ENCODE assay signal across 22 cellular contexts in genomic region chr1:57620589-57620988, GRCh38.
A peak's percentile ranks its signal among the peaks of the same experiment; 100 is the strongest.
DNase-seq lines count a peak whose midpoint lies in the region; ATAC-seq and TF ChIP-seq lines count a peak whose summit lies in the region.
"Had no signal": no experiment of that assay in that cellular context is flagged by ENCODE, and none has a peak within 500 bp of the region (broad histone marks: within the 10 kb centered on the region; RNA-seq: fewer than 3 reads in every experiment).

No MANE protein-coding gene starts in this region.

- peaks cover 0 to 3% (median 0%) of the 10 kb centered on the region in 4 donors for H3K4me1 Mint-ChIP-seq in CD4-positive, alpha-beta memory T cell
- H3K4me1 Mint-ChIP-seq: stimulated activated naive B cell treated with anti-CD40 and anti-IgM and Interleukin-4, amounts not matched to agents 10 μg/mL and 1 μg/mL and 100 μg/mL, for 72 hours had no signal

- H3K27ac ChIP-seq in PC-9, result no peak overlapping the region
- H3K27ac ChIP-seq in CD4-positive, alpha-beta memory T cell (ENCODE audit: low read depth, low read length), result no peak overlapping the region
- H3K27ac ChIP-seq: left lung, Peyer's patch, SJSA1 had no signal

- H3K4me3 Mint-ChIP-seq in CD4-positive, alpha-beta memory T cell, result no peak overlapping the region
- H3K4me3 Mint-ChIP-seq: activated naive CD4-positive, alpha-beta T cell treated with anti-CD3 and anti-CD28 coated beads for 36 hours; activated T-cell treated with anti-CD3 and anti-CD28 coated beads, Interleukin-2, amount 50 U/mL, for 72 hours; mesothelial cell of epicardium; naive thymus-derived CD8-positive, alpha-beta T cell; stimulated activated naive B cell treated with anti-CD40 and anti-IgM and Interleukin-4, amounts not matched to agents 10 μg/mL and 1 μg/mL and 100 μg/mL, for 72 hours; T-helper 1 cell treated with Interleukin-12 subunit alpha and Interleukin-12 subunit beta and Interleukin-4 antibody, amounts not matched to agents 30 μg/mL and 1 μg/mL, for 36 hours had no signal

- H3K9me2 ChIP-seq in PC-9 (ENCODE audit: insufficient read depth), result no peaks in the 10 kb centered on the region

- no peaks in the 10 kb centered on the region for H3K79me2 ChIP-seq in PC-9 (ENCODE audit: low read depth)

- H4K20me1 ChIP-seq in PC-9 (ENCODE audit: insufficient read depth), result no peaks in the 10 kb centered on the region

- intact Hi-C loops in PC-9 (cut with micrococcal nuclease; ENCODE audit: unreplicated experiment), result no loop called here
- intact Hi-C loops in CD4-positive, alpha-beta memory T cell (cut with micrococcal nuclease), result no loop called here

- POLR2A ChIA-PET in PC-9 (lab: Charles Lee; ENCODE audit: unreplicated experiment), result no interaction called here
- POLR2A ChIA-PET in CD4-positive, alpha-beta memory T cell (lab: Charles Lee; ENCODE audit: partially characterized antibody), result no interaction called here

- peaks cover 2 to 4% of the 10 kb centered on the region in 2 donors for H3K27me3 Mint-ChIP-seq in CD4-positive, alpha-beta memory T cell

- no peak for TF ChIP-seq CTCF in PC-9 (conservative IDR thresholded peaks at IDR 0.05)

- ATAC-seq in HG02870 (IDR thresholded peaks at IDR 0.05; ENCODE audit: unreplicated experiment), result no peak
- ATAC-seq: activated T-cell treated with anti-CD3 and anti-CD28 coated beads, Interleukin-2, amount 50 U/mL, for 72 hours; left lung; naive thymus-derived CD8-positive, alpha-beta T cell; stimulated activated naive B cell treated with anti-CD40 and anti-IgM and Interleukin-4, amounts not matched to agents 10 μg/mL and 1 μg/mL and 100 μg/mL, for 72 hours had no signal

- no peak overlapping the region for H3K4me3 ChIP-seq in PC-9
- no peak overlapping the region for H3K4me3 ChIP-seq in CD4-positive, alpha-beta memory T cell (ENCODE audit: low read length in 2 of 2)
- H3K4me3 ChIP-seq: left lung, Peyer's patch, SJSA1 had no signal

- peak; percentile 10 for DNase-seq in Ammon's horn (ENCODE audit: low spot score)
- DNase-seq in NCI-H1694 (lab: John Stamatoyannopoulos, UW), result peak; percentile 84
- DNase-seq in NCI-H82 treated with DMSO at 0.1 percent for 48 hours (lab: John Stamatoyannopoulos, UW; ENCODE audit: unreplicated experiment), result peak; percentile 83
- peak; percentile 64 for DNase-seq in islet precursor cell
- no peak for DNase-seq in PC-9
- no peak for DNase-seq in CD4-positive, alpha-beta memory T cell
- DNase-seq: activated CD4-positive, alpha-beta T cell treated with anti-CD3 and anti-CD28 coated beads for 48 hours; activated naive CD4-positive, alpha-beta T cell treated with anti-CD3 and anti-CD28 coated beads for 36 hours; activated T-cell treated with anti-CD3 and anti-CD28 coated beads, Interleukin-2, amount 50 U/mL, for 72 hours; Calu3; EL; foreskin fibroblast; left lung; naive thymus-derived CD8-positive, alpha-beta T cell; NCI-H1092 treated with DMSO at 0.1 percent for 48 hours; Peyer's patch; stimulated activated CD4-positive, alpha-beta T cell treated with anti-CD3 and anti-CD28 coated beads, Interleukin-4, amount 100 ng/mL, for 1 hour; stimulated activated naive B cell treated with anti-CD40 and anti-IgM and Interleukin-4, amounts not matched to agents 10 μg/mL and 1 μg/mL and 100 μg/mL, for 72 hours had no signal

- H2AFZ ChIP-seq in PC-9, result no peak overlapping the region

- no peak overlapping the region for H3K4me2 ChIP-seq in PC-9

- no peaks in the 10 kb centered on the region for H3K36me3 ChIP-seq in PC-9 (ENCODE audit: low read depth)
- no peaks in the 10 kb centered on the region for H3K36me3 ChIP-seq in CD4-positive, alpha-beta memory T cell (ENCODE audit: insufficient read depth, low read length)
- H3K36me3 ChIP-seq: left lung, Peyer's patch, SJSA1 had no signal

- no peaks in the 10 kb centered on the region for H3K36me3 Mint-ChIP-seq in CD4-positive, alpha-beta memory T cell
- H3K36me3 Mint-ChIP-seq: mesothelial cell of epicardium; naive thymus-derived CD8-positive, alpha-beta T cell; stimulated activated naive B cell treated with anti-CD40 and anti-IgM and Interleukin-4, amounts not matched to agents 10 μg/mL and 1 μg/mL and 100 μg/mL, for 72 hours had no signal

- no peaks in the 10 kb centered on the region for H3F3A ChIP-seq in PC-9 (ENCODE audit: insufficient read depth, low read depth)

- peaks cover 0 to 2% (median 0%) of the 10 kb centered on the region in 8 donors for H3K9me3 Mint-ChIP-seq in CD4-positive, alpha-beta memory T cell
- H3K9me3 Mint-ChIP-seq: activated naive CD4-positive, alpha-beta T cell treated with anti-CD3 and anti-CD28 coated beads for 36 hours; activated T-cell treated with anti-CD3 and anti-CD28 coated beads, Interleukin-2, amount 50 U/mL, for 72 hours; mesothelial cell of epicardium; naive thymus-derived CD8-positive, alpha-beta T cell; stimulated activated naive B cell treated with anti-CD40 and anti-IgM and Interleukin-4, amounts not matched to agents 10 μg/mL and 1 μg/mL and 100 μg/mL, for 72 hours; T-helper 1 cell treated with Interleukin-12 subunit alpha and Interleukin-12 subunit beta and Interleukin-4 antibody, amounts not matched to agents 30 μg/mL and 1 μg/mL, for 36 hours had no signal

- no peaks in the 10 kb centered on the region for H3K4me1 ChIP-seq in PC-9 (replicated peaks; ENCODE audit: insufficient read depth)
- H3K4me1 ChIP-seq in CD4-positive, alpha-beta memory T cell (ENCODE audit: insufficient read depth, low read length), result no peaks in the 10 kb centered on the region
- H3K4me1 ChIP-seq: left lung, Peyer's patch, SJSA1 had no signal

- BruUV-seq in PC-9 (replicated peaks; lab: Mats Ljungman, UMichigan), result no TSS peak

- CTCF ChIA-PET in PC-9 (lab: Charles Lee), result no interaction called here
- CTCF ChIA-PET in CD4-positive, alpha-beta memory T cell (lab: Charles Lee; ENCODE audit: partially characterized antibody), result no interaction called here

- H3K9me3 ChIP-seq in PC-9 (ENCODE audit: insufficient read depth, low read depth), result no peaks in the 10 kb centered on the region
- H3K9me3 ChIP-seq in CD4-positive, alpha-beta memory T cell (ENCODE audit: control insufficient read depth in 1 of 2, low read length in 2 of 2), result no peaks in the 10 kb centered on the region
- H3K9me3 ChIP-seq: left lung, Peyer's patch, SJSA1 had no signal

- H3K27ac Mint-ChIP-seq in CD4-positive, alpha-beta memory T cell, result no peak overlapping the region
- H3K27ac Mint-ChIP-seq: activated naive CD4-positive, alpha-beta T cell treated with anti-CD3 and anti-CD28 coated beads for 36 hours; activated T-cell treated with anti-CD3 and anti-CD28 coated beads, Interleukin-2, amount 50 U/mL, for 72 hours; mesothelial cell of epicardium; naive thymus-derived CD8-positive, alpha-beta T cell; stimulated activated naive B cell treated with anti-CD40 and anti-IgM and Interleukin-4, amounts not matched to agents 10 μg/mL and 1 μg/mL and 100 μg/mL, for 72 hours; T-helper 1 cell treated with Interleukin-12 subunit alpha and Interleukin-12 subunit beta and Interleukin-4 antibody, amounts not matched to agents 30 μg/mL and 1 μg/mL, for 36 hours had no signal

- peaks cover 24% of the 10 kb centered on the region for H3K27me3 ChIP-seq in PC-9 (ENCODE audit: insufficient read depth, low read depth)
- H3K27me3 ChIP-seq in CD4-positive, alpha-beta memory T cell (ENCODE audit: insufficient read depth, low read length), result no peaks in the 10 kb centered on the region
- H3K27me3 ChIP-seq: left lung, Peyer's patch, SJSA1 had no signal

Comparison
In these comparisons a context has a peak if more than half of its experiments do, and no peak if none do; other contexts are left out.
1. DNase-seq: peak in Ammon's horn (single experiment), NCI-H1694 (single experiment), NCI-H82 treated with DMSO at 0.1 percent for 48 hours (single experiment) and islet precursor cell (single experiment); none in PC-9 (0 of 2) and CD4-positive, alpha-beta memory T cell (0 of 5).